ENCODE assay signal across 8 cellular contexts in genomic region chr6:11043552-11043960, GRCh38. TPM values are rescaled to one million over a fixed set of nuclear protein-coding genes. Genes with fewer than 3 reads are reported as not detected.
A peak's percentile ranks its signal among the peaks of the same experiment; 100 is the strongest.
DNase-seq lines count a peak whose midpoint lies in the region; ATAC-seq, FAIRE-seq and TF ChIP-seq lines count a peak whose summit lies in the region.

No MANE protein-coding gene starts in this region.

- H3K79me1 ChIP-seq in IMR-90 (ENCODE audit: low read depth in 1 of 2, low read length in 2 of 2) = 0 out of 4 replicates have a peak, but pooled peaks cover 0 to 6% of the 10 kb centered on the region in 2 experiments

- H2AK9ac ChIP-seq in IMR-90 (replicated peaks; ENCODE audit: low read depth, low read length, poor library complexity) = peak overlapping the region; percentile 75

- peaks cover 9% of the 10 kb centered on the region in 2 donors for H3K4me1 Mint-ChIP-seq in effector memory CD8-positive, alpha-beta T cell (ENCODE audit: low read depth in 2 of 2)
- peaks cover 8% of the 10 kb centered on the region for H3K4me1 Mint-ChIP-seq in nephron

- peak overlapping the region; percentile 69 for H3K9ac ChIP-seq in IMR-90 (ENCODE audit: low read depth, low read length)

- no peaks in the 10 kb centered on the region for H3K36me3 ChIP-seq in IMR-90 (ENCODE audit: control insufficient read depth, insufficient read depth, low read length)

- 3% methylated on average over 26 of the region's 42 CpGs; no CpG with 5 or more reads in 1 of the 2 experiments for WGBS in IMR-90 (ENCODE audit: extremely low coverage in 2 of 2, insufficient read length in 1 of 2), 2 experiments

- DNase-seq in GM12865 (ENCODE audit: low read depth) (no peak), IMR-90 (no peak), NCI-H1694 treated with DMSO at 0.1 percent for 48 hours (lab: John Stamatoyannopoulos, UW) (no peak), midbrain (lab: John Stamatoyannopoulos, UW) (no peak), urothelium cell line (ENCODE audit: low spot score) (no peak), superior temporal gyrus (ENCODE audit: extremely low spot score) (no peak)
- no peak for DNase-seq in effector memory CD8-positive, alpha-beta T cell

- H3K4me1 ChIP-seq in IMR-90 (ENCODE audit: control insufficient read depth, insufficient read depth, low read length) = peaks cover 6% of the 10 kb centered on the region

- H4K20me1 ChIP-seq in IMR-90 (ENCODE audit: insufficient read depth, low read length) = no peaks in the 10 kb centered on the region

- peak overlapping the region; percentile 41 for H2BK5ac ChIP-seq in IMR-90 (ENCODE audit: low read depth, low read length, poor library complexity, severe bottlenecking)

- peak overlapping the region; percentile 91 for H2AFZ ChIP-seq in IMR-90 (replicated peaks; ENCODE audit: low read length, poor library complexity)

- peak overlapping the region; percentile 72; the same call in 2 of the 3 replicates for H2BK15ac ChIP-seq in IMR-90 (ENCODE audit: low read depth, low read length)

- H3K56ac ChIP-seq in IMR-90 (ENCODE audit: extremely low read depth, insufficient read depth, low read length) = no peak overlapping the region

- peak overlapping the region; percentile 22; the same call in 1 of the 2 replicates for H3K18ac ChIP-seq in IMR-90 (ENCODE audit: low read depth, low read length)

- TF ChIP-seq RAD21 in IMR-90 (IDR thresholded peaks at IDR 0.05; ENCODE audit: low read length) = no peak

- TF ChIP-seq POLR2A in IMR-90 (IDR thresholded peaks at IDR 0.05; ENCODE audit: low read depth, low read length) = no peak

- peak overlapping the region; percentile 53 to 74 for H3K4me3 Mint-ChIP-seq in effector memory CD8-positive, alpha-beta T cell
- peak overlapping the region; percentile 88 to 93 (median 92) for H3K4me3 Mint-ChIP-seq in nephron

- H3K23ac ChIP-seq in IMR-90 (ENCODE audit: low read depth, low read length) = peak overlapping the region; percentile 64; the same call in 1 of the 2 replicates

- H3K4ac ChIP-seq in IMR-90 (ENCODE audit: low read depth, low read length) = peak overlapping the region; percentile 12

- CTCF ChIA-PET in IMR-90 (lab: Yijun Ruan, JAX) = interaction anchor here (0.6 to 0.7 kb wide), 2 partner anchors 13 to 527 kb away, joined by 3 read pairs; no protein-coding TSS in a partner anchor

- H4K91ac ChIP-seq in IMR-90 (ENCODE audit: insufficient read depth, low read depth, low read length) = peak overlapping the region; percentile 22; the same call in 1 of the 2 replicates

- H2BK120ac ChIP-seq in IMR-90 (ENCODE audit: low read depth, low read length) = peak overlapping the region; percentile 7; the same call in 1 of the 2 replicates

- in situ Hi-C loops in IMR-90 (cut with MboI; ENCODE audit: low sequenced_read_pairs) = no loop called here

- TF ChIP-seq CTCF in GM12865 (IDR thresholded peaks at IDR 0.05; ENCODE audit: insufficient read depth, low read depth, low read length, missing control alignments) (no peak), IMR-90 (conservative IDR thresholded peaks at IDR 0.05; ENCODE audit: low read depth, low read length) (no peak), nephron (IDR thresholded peaks at IDR 0.05; ENCODE audit: unreplicated experiment in 3 of 3) (no peak)

- H3K27me3 ChIP-seq in IMR-90 (ENCODE audit: control insufficient read depth, insufficient read depth, low read length) = no peaks in the 10 kb centered on the region

- peaks cover 55 to 74% of the 10 kb centered on the region in 2 donors for H3K27me3 Mint-ChIP-seq in effector memory CD8-positive, alpha-beta T cell
- peaks cover 61% of the 10 kb centered on the region for H3K27me3 Mint-ChIP-seq in nephron (ENCODE audit: low read depth)

- POLR2A ChIA-PET in IMR-90 (lab: Charles Lee; ENCODE audit: unreplicated experiment) = no interaction called here

- H3K27ac ChIP-seq in IMR-90 (ENCODE audit: insufficient read depth, low read length) = peak overlapping the region; percentile 54

- H2BK20ac ChIP-seq in IMR-90 (ENCODE audit: low read depth, low read length) = no peak overlapping the region

- H3K14ac ChIP-seq in IMR-90 (replicated peaks; ENCODE audit: low read depth, low read length) = 0 out of 2 replicates have a peak overlapping the region, but pooled peaks have one; percentile 1

- H3K9me1 ChIP-seq in IMR-90 (ENCODE audit: insufficient read depth, low read length) = no peaks in the 10 kb centered on the region

- FAIRE-seq in urothelium cell line (lab: Jason Lieb, UNC) = no peak

- H2AK5ac ChIP-seq in IMR-90 (ENCODE audit: low read depth, low read length) = peak overlapping the region; percentile 87

- ATAC-seq in IMR-90 (ENCODE audit: low read depth) = peak; percentile 12
- ATAC-seq in effector memory CD8-positive, alpha-beta T cell (replicated peaks) = no peak

- intact Hi-C loops in IMR-90 (cut with micrococcal nuclease) = loop anchor here (1.0 to 5.0 kb wide), 2 partner anchors 36 to 92 kb away; no protein-coding TSS in a partner anchor

- peak overlapping the region; percentile 3; the same call in 1 of the 2 replicates for H3K4me3 ChIP-seq in GM12865 (ENCODE audit: low read depth, low read length)
- H3K4me3 ChIP-seq in IMR-90 (ENCODE audit: insufficient read depth, low read depth, low read length) = peak overlapping the region; percentile 74

- no peak overlapping the region for H4K5ac ChIP-seq in IMR-90 (ENCODE audit: low read depth, low read length)

- no peaks in the 10 kb centered on the region for H3K9me3 Mint-ChIP-seq in effector memory CD8-positive, alpha-beta T cell
- no peaks in the 10 kb centered on the region for H3K9me3 Mint-ChIP-seq in nephron

- peak overlapping the region; percentile 89 for H3K4me2 ChIP-seq in IMR-90 (ENCODE audit: low read depth, low read length)

- no peak overlapping the region for H3K27ac Mint-ChIP-seq in effector memory CD8-positive, alpha-beta T cell
- peak overlapping the region; percentile 5 to 36 (median 27) for H3K27ac Mint-ChIP-seq in nephron

- no TSS peak for BruUV-seq in IMR-90 (replicated peaks; lab: Mats Ljungman, UMichigan)

- dilution Hi-C loops in IMR-90 (cut with HindIII; ENCODE audit: low sequenced_read_pairs, unreplicated experiment) = no loop called here

- peaks cover 2% of the 10 kb centered on the region; the same call in 1 of the 2 replicates for H3K9me3 ChIP-seq in IMR-90 (ENCODE audit: control insufficient read depth, insufficient read depth, low read length)

- H3K36me3 Mint-ChIP-seq in effector memory CD8-positive, alpha-beta T cell (ENCODE audit: insufficient read depth) = peaks cover 9% of the 10 kb centered on the region
- H3K36me3 Mint-ChIP-seq in nephron (ENCODE audit: low read depth) = no peaks in the 10 kb centered on the region

- H4K8ac ChIP-seq in IMR-90 (ENCODE audit: low read depth in 2 of 2, low read length in 2 of 2) = peak overlapping the region in 1 of 2 experiments; percentile 2; a peak in 1 of 4 replicates

TF ChIP-seq in IMR-90, 13 proteins besides CTCF, POLR2A, EP300 and RAD21:
- TF ChIP-seq RCOR1 (IDR thresholded peaks at IDR 0.05; ENCODE audit: insufficient replicate concordance, low read length) (no peak), NFE2L2 (IDR thresholded peaks at IDR 0.05; ENCODE audit: low read depth, low read length) (no peak), CEBPB (IDR thresholded peaks at IDR 0.05; ENCODE audit: low read depth, low read length) (no peak), MAZ (IDR thresholded peaks at IDR 0.05; ENCODE audit: borderline replicate concordance, low read depth, low read length) (no peak), RFX5 (IDR thresholded peaks at IDR 0.05; ENCODE audit: low read depth, low read length) (no peak), MXI1 (IDR thresholded peaks at IDR 0.05; ENCODE audit: borderline replicate concordance, low read depth, low read length) (no peak), BHLHE40 (IDR thresholded peaks at IDR 0.05; ENCODE audit: low read depth, low read length) (no peak)

RNA-seq across cellular contexts. Expression of gene ELOVL2, which starts 0.5 kb away (rescaled TPM):
- total RNA-seq in IMR-90 (2012; rRNA removed) = 7.9 and 10.6 TPM in 2 replicates
- 5.2 and 6.3 TPM in 2 replicates for polyA plus RNA-seq in IMR-90 (2012; rRNA removed)
- polyA plus RNA-seq in IMR-90 (2012; cell fraction: cytosol; rRNA removed) = 1.6 and 1.7 TPM in 2 replicates
- polyA plus RNA-seq in IMR-90 (2012; cell fraction: nucleus; rRNA removed; ENCODE audit: low replicate concordance) = 1.0 and 9.0 TPM in 2 replicates

RNA-seq across cellular contexts. Expression of gene SMIM13, which starts 50.1 kb away (rescaled TPM):
- total RNA-seq in IMR-90 (2012; rRNA removed) = 10.0 and 17.2 TPM in 2 replicates
- 3.8 and 5.4 TPM in 2 replicates for polyA plus RNA-seq in IMR-90 (2012; rRNA removed)
- 1.1 TPM in 2 replicates for polyA plus RNA-seq in IMR-90 (2012; cell fraction: cytosol; rRNA removed)
- 0.57 and 2.8 TPM in 2 replicates for polyA plus RNA-seq in IMR-90 (2012; cell fraction: nucleus; rRNA removed; ENCODE audit: low replicate concordance)

Comparison
In these comparisons a context has a peak if more than half of its experiments do, and no peak if none do; other contexts are left out.
1. H3K27ac Mint-ChIP-seq: peak in nephron (3 of 3); none in effector memory CD8-positive, alpha-beta T cell (0 of 2).